Comparison of ENCODE assay signal across 13 cellular contexts in the genomic region with DNA sequence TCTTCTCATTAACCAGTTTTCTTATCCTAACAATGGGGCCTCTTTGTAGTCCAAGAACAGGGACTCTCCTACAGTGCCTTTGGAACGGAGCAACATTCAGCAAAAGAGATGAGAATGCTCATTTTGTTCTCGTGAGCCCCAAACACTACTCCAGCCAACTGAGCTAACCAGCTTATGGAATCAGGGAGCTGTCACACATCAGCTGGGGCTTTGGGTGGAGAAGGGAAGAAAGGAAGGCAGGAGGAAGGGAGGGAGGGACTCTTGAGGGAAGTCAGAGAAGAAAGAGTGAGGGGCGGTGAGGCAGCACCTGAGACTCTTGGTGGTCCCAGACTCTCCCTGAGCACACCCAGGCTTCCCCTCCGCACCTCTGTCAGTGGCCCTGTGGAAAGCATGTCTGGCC.
A peak's percentile ranks its signal among the peaks of the same experiment; 100 is the strongest.
DNase-seq lines count a peak whose midpoint lies in the region; ATAC-seq, FAIRE-seq and TF ChIP-seq lines count a peak whose summit lies in the region.
"Had no signal": no experiment of that assay in that cellular context is flagged by ENCODE, and none has a peak within 500 bp of the region (broad histone marks: within the 10 kb centered on the region; RNA-seq: fewer than 3 reads in every experiment).

No MANE protein-coding gene starts in this region.

- H2BK5ac ChIP-seq in H9 (ENCODE audit: insufficient read length, low read length): no peak overlapping the region

- no peak overlapping the region for H3K27ac ChIP-seq in H9 (ENCODE audit: insufficient read length, low read depth, low read length)
- H3K27ac ChIP-seq in GM12878 (ENCODE audit: control insufficient read depth, insufficient read depth): peak overlapping the region; percentile 61
- peak overlapping the region; percentile 1 to 48 for H3K27ac ChIP-seq in lung (ENCODE audit: low read depth in 1 of 2, low read length in 1 of 2)
- H3K27ac ChIP-seq: ovary had no signal

- FAIRE-seq in GM12878 (lab: Jason Lieb, UNC): no peak
- FAIRE-seq: colon, urothelium cell line had no signal

- H3K79me1 ChIP-seq in H9 (ENCODE audit: insufficient read depth, low read depth, low read length, poor library complexity, severe bottlenecking): no peaks in the 10 kb centered on the region

- no peak overlapping the region for H3K4me2 ChIP-seq in H9 (ENCODE audit: insufficient read depth, insufficient read length, low read length)
- 0 out of 2 replicates have a peak overlapping the region, but pooled peaks have one; percentile 39 for H3K4me2 ChIP-seq in GM12878 (ENCODE audit: control insufficient read depth, insufficient read depth)

- H3K9me3 Mint-ChIP-seq in H9: no peaks in the 10 kb centered on the region
- H3K9me3 Mint-ChIP-seq in stimulated activated effector memory CD8-positive, alpha-beta T cell treated with anti-CD3 and anti-CD28 coated beads, Interleukin-12 subunit alpha, Interleukin-12 subunit beta, amount 100 ng/mL, for 72 hours: no peaks in the 10 kb centered on the region
- H3K9me3 Mint-ChIP-seq: activated naive CD8-positive, alpha-beta T cell treated with anti-CD3 and anti-CD28 coated beads for 36 hours; CD4-positive, alpha-beta memory T cell; IgD-negative memory B cell had no signal

- H3K23ac ChIP-seq in H9 (ENCODE audit: insufficient read length, low read depth, low read length): no peak overlapping the region

- H4K5ac ChIP-seq in H9 (ENCODE audit: insufficient read length, low read depth, low read length): no peak overlapping the region

- H4K91ac ChIP-seq in H9 (ENCODE audit: insufficient read length, low read depth, low read length): no peak overlapping the region

- in situ Hi-C loops in GM12878 (cut with MboI): loop anchor here (5.0 kb wide), 1 partner anchor 126 kb away; no protein-coding TSS in a partner anchor

- H4K20me1 ChIP-seq in H9 (ENCODE audit: control insufficient read depth, insufficient read depth, insufficient read length): no peaks in the 10 kb centered on the region
- H4K20me1 ChIP-seq in GM12878 (ENCODE audit: control insufficient read depth, insufficient read depth): 0 out of 2 replicates have a peak, but pooled peaks cover 2% of the 10 kb centered on the region

- H3K9me3 ChIP-seq in H9 (ENCODE audit: control insufficient read depth, low read depth, low read length) (no peaks in the 10 kb centered on the region), GM12878 (replicated peaks; ENCODE audit: control insufficient read depth, insufficient read depth, low read length) (no peaks in the 10 kb centered on the region; the same call in 2 of the 3 replicates), lung (ENCODE audit: control insufficient read depth in 2 of 2, insufficient read depth in 1 of 2, low read length in 1 of 2) (no peaks in the 10 kb centered on the region)
- H3K9me3 ChIP-seq: ovary had no signal

- H2BK15ac ChIP-seq in H9 (ENCODE audit: low read depth, low read length): no peak overlapping the region

- CTCF ChIA-PET in GM12878 (lab: Yijun Ruan, JAX): interaction anchor here (0.8 to 5.2 kb wide), 54 partner anchors 8 to 793 kb away, joined by 3 to 225 read pairs (median 6); no protein-coding TSS in a partner anchor

- no peak for TF ChIP-seq EP300 in GM12878 (IDR thresholded peaks at IDR 0.05; ENCODE audit: borderline replicate concordance in 1 of 2, control insufficient read depth in 1 of 2, low read depth in 2 of 2, low read length in 2 of 2)

- POLR2A ChIA-PET in GM12878 (lab: Charles Lee): interaction anchor here (0.6 to 3.4 kb wide), 11 partner anchors 13 to 531 kb away, joined by 3 to 32 read pairs (median 3); no protein-coding TSS in a partner anchor

- H3K9ac ChIP-seq in H9 (ENCODE audit: extremely low read depth, insufficient read length, low read length) (no peak overlapping the region), GM12878 (ENCODE audit: control insufficient read depth, insufficient read depth, low read length) (no peak overlapping the region)

- no peak overlapping the region for H3K56ac ChIP-seq in H9 (ENCODE audit: insufficient read length, low read depth, low read length)

- H3K4me1 ChIP-seq in H9 (ENCODE audit: insufficient read depth, low read length) (no peaks in the 10 kb centered on the region), GM12878 (ENCODE audit: control insufficient read depth, insufficient read depth, low read length) (peaks cover 39% of the 10 kb centered on the region), lung (ENCODE audit: control insufficient read depth in 2 of 2, insufficient read depth in 2 of 2, low read length in 2 of 2) (peaks cover 12 to 20% of the 10 kb centered on the region in 2 donors)

- H3T11ph ChIP-seq in H9 (ENCODE audit: low read length): no peak overlapping the region

- H2BK120ac ChIP-seq in H9 (ENCODE audit: low read depth, low read length, poor library complexity, severe bottlenecking): no peak overlapping the region

- H3K79me2 ChIP-seq in H9 (ENCODE audit: insufficient read depth, low read length) (no peaks in the 10 kb centered on the region), GM12878 (ENCODE audit: control insufficient read depth, insufficient read depth, low read length) (no peaks in the 10 kb centered on the region; the same call in 1 of the 2 replicates)

- intact Hi-C loops in GM12878 (cut with micrococcal nuclease; ENCODE audit: unreplicated experiment): loop anchor here (1.0 to 5.0 kb wide), 4 partner anchors 130 to 356 kb away; no protein-coding TSS in a partner anchor

- H3K4me3 Mint-ChIP-seq in H9: no peak overlapping the region
- peak overlapping the region; percentile 2 for H3K4me3 Mint-ChIP-seq in stimulated activated effector memory CD8-positive, alpha-beta T cell treated with anti-CD3 and anti-CD28 coated beads, Interleukin-12 subunit alpha, Interleukin-12 subunit beta, amount 100 ng/mL, for 72 hours
- H3K4me3 Mint-ChIP-seq: activated naive CD8-positive, alpha-beta T cell treated with anti-CD3 and anti-CD28 coated beads for 36 hours had no signal

- no peak for TF ChIP-seq CTCF in H9 (conservative IDR thresholded peaks at IDR 0.05)
- no peak for TF ChIP-seq CTCF in GM12878 (IDR thresholded peaks at IDR 0.05 in 2 of 3, conservative IDR thresholded peaks at IDR 0.05 in 1 of 3; ENCODE audit: control insufficient read depth in 2 of 3, extremely low read depth in 1 of 3, insufficient read depth in 1 of 3, low read depth in 3 of 3, low read length in 3 of 3)
- no peak for TF ChIP-seq CTCF in lung (IDR thresholded peaks at IDR 0.05; ENCODE audit: control extremely low read depth, extremely low read depth)

- H3K36me3 ChIP-seq in GM12878 (ENCODE audit: control insufficient read depth in 2 of 2, insufficient read depth in 2 of 2, low read length in 1 of 2) (peaks cover 4 to 13% of the 10 kb centered on the region in 2 experiments; a peak in 3 of 4 replicates), lung (ENCODE audit: control insufficient read depth in 2 of 2, insufficient read depth in 2 of 2, low read length in 2 of 2) (peaks cover 7 to 19% of the 10 kb centered on the region in 2 donors)
- H3K36me3 ChIP-seq: ovary had no signal

- no peak overlapping the region for H3K14ac ChIP-seq in H9 (ENCODE audit: insufficient read depth, low read length)

- no peaks in the 10 kb centered on the region for H3K23me2 ChIP-seq in H9 (ENCODE audit: insufficient read length, low read depth, low read length, poor library complexity, severe bottlenecking)

- no peak overlapping the region for H3K4me3 ChIP-seq in GM12878
- no peak overlapping the region for H3K4me3 ChIP-seq in lung
- H3K4me3 ChIP-seq: ovary had no signal

- DNase-seq in H9: no peak
- no peak for DNase-seq in GM12878 (ENCODE audit: low read depth, low spot score)
- no peak for DNase-seq in lung (ENCODE audit: low spot score)
- DNase-seq in stimulated activated effector memory CD8-positive, alpha-beta T cell treated with anti-CD3 and anti-CD28 coated beads, Interleukin-12 subunit alpha, Interleukin-12 subunit beta, amount 100 ng/mL, for 72 hours (ENCODE audit: low spot score in 2 of 2): no peak
- DNase-seq in NCI-H345 treated with DMSO at 0.1 percent for 48 hours (lab: John Stamatoyannopoulos, UW; ENCODE audit: unreplicated experiment): no peak

- no peak overlapping the region for H3K4ac ChIP-seq in H9 (ENCODE audit: low read depth, low read length)

- no peak for TF ChIP-seq RAD21 in GM12878 (IDR thresholded peaks at IDR 0.05; ENCODE audit: insufficient read depth, low read depth, low read length)

- no peak for TF ChIP-seq POLR2A in GM12878 (IDR thresholded peaks at IDR 0.05; ENCODE audit: low read depth, low read length)

- H3K27ac Mint-ChIP-seq in H9: peak overlapping the region in 2 of 3 experiments; percentile 54 to 89; a peak in 2 of 7 replicates
- H3K27ac Mint-ChIP-seq in stimulated activated effector memory CD8-positive, alpha-beta T cell treated with anti-CD3 and anti-CD28 coated beads, Interleukin-12 subunit alpha, Interleukin-12 subunit beta, amount 100 ng/mL, for 72 hours: peak overlapping the region; percentile 40
- H3K27ac Mint-ChIP-seq: activated naive CD8-positive, alpha-beta T cell treated with anti-CD3 and anti-CD28 coated beads for 36 hours had no signal

- H3K27me3 ChIP-seq in H9 (ENCODE audit: insufficient read depth, low read length): no peaks in the 10 kb centered on the region
- H3K27me3 ChIP-seq in GM12878 (replicated peaks in 1 of 2; ENCODE audit: control insufficient read depth in 2 of 2, insufficient read depth in 2 of 2, low read length in 1 of 2): no peaks in the 10 kb centered on the region
- no peaks in the 10 kb centered on the region for H3K27me3 ChIP-seq in lung (ENCODE audit: control insufficient read depth, insufficient read depth)
- H3K27me3 ChIP-seq: ovary had no signal

- RAD21 ChIA-PET in GM12878 (lab: Charles Lee; ENCODE audit: unreplicated experiment): interaction anchor here (0.7 to 5.2 kb wide), 38 partner anchors 9 to 573 kb away, joined by 3 to 135 read pairs (median 6); partner anchors contain the start of genes HIPK2 and TBXAS1

- H3K4me1 Mint-ChIP-seq in H9: peaks cover 29 to 34% of the 10 kb centered on the region in 2 experiments
- H3K4me1 Mint-ChIP-seq in stimulated activated effector memory CD8-positive, alpha-beta T cell treated with anti-CD3 and anti-CD28 coated beads, Interleukin-12 subunit alpha, Interleukin-12 subunit beta, amount 100 ng/mL, for 72 hours: peaks cover 56% of the 10 kb centered on the region

- SMC1A ChIA-PET in GM12878 (lab: Charles Lee; ENCODE audit: uncharacterized antibody, unreplicated experiment): interaction anchor here (0.7 to 5.3 kb wide), 47 partner anchors 9 to 362 kb away, joined by 3 to 121 read pairs (median 6); no protein-coding TSS in a partner anchor

- ATAC-seq in GM12878: no peak
- no peak for ATAC-seq in lung (ENCODE audit: insufficient read depth, low FRiP score)
- no peak for ATAC-seq in stimulated activated effector memory CD8-positive, alpha-beta T cell treated with anti-CD3 and anti-CD28 coated beads, Interleukin-12 subunit alpha, Interleukin-12 subunit beta, amount 100 ng/mL, for 72 hours
- ATAC-seq in HG02885 (IDR thresholded peaks at IDR 0.05; ENCODE audit: poor library complexity, unreplicated experiment): no peak
- ATAC-seq in HG03469 (IDR thresholded peaks at IDR 0.05; ENCODE audit: unreplicated experiment): no peak

- no peak overlapping the region for H2BK20ac ChIP-seq in H9 (ENCODE audit: low read depth, low read length, poor library complexity, severe bottlenecking)

- H2AFZ ChIP-seq in H9 (ENCODE audit: low read length) (no peak overlapping the region), GM12878 (ENCODE audit: control insufficient read depth, low read depth, low read length) (no peak overlapping the region)

- BruUV-seq in GM12878 (replicated peaks; lab: Mats Ljungman, UMichigan): no TSS peak

- H2AK5ac ChIP-seq in H9 (ENCODE audit: insufficient read length, low read length): no peak overlapping the region

- H3K36me3 Mint-ChIP-seq in H9 (ENCODE audit: insufficient read depth in 1 of 3, low read depth in 3 of 3): no peaks in the 10 kb centered on the region
- H3K36me3 Mint-ChIP-seq in stimulated activated effector memory CD8-positive, alpha-beta T cell treated with anti-CD3 and anti-CD28 coated beads, Interleukin-12 subunit alpha, Interleukin-12 subunit beta, amount 100 ng/mL, for 72 hours: peaks cover 24% of the 10 kb centered on the region
- H3K36me3 Mint-ChIP-seq: IgD-negative memory B cell had no signal

- no peak overlapping the region for H2BK12ac ChIP-seq in H9 (ENCODE audit: insufficient read length, low read depth, low read length)

- H3K18ac ChIP-seq in H9 (ENCODE audit: insufficient read length, low read depth, low read length): no peak overlapping the region

- no peak overlapping the region for H4K8ac ChIP-seq in H9 (replicated peaks; ENCODE audit: insufficient read length, low read depth, low read length)

- no peaks in the 10 kb centered on the region for H3K27me3 Mint-ChIP-seq in H9 (ENCODE audit: low read depth)
- H3K27me3 Mint-ChIP-seq: activated naive CD8-positive, alpha-beta T cell treated with anti-CD3 and anti-CD28 coated beads for 36 hours; CD4-positive, alpha-beta memory T cell; IgD-negative memory B cell had no signal

- WGBS in H9 (ENCODE audit: extremely low coverage, insufficient read length, low lambda C conversion rate): no CpG with 5 or more reads among the region's 4 CpGs
- WGBS in GM12878 (ENCODE audit: insufficient coverage, insufficient replicate concordance, low lambda C conversion rate, missing lambda C conversion rate): 62% methylated on average over 4 of the region's 4 CpGs
- 90 to 94% methylated on average over 4 of the region's 4 CpGs for whole genome bisulfite sequencing in lung, 2 donors
